Comparison of ENCODE assay signal across 19 cellular contexts in genomic region chr11:36608491-36609199, GRCh38. TPM values are rescaled to one million over a fixed set of nuclear protein-coding genes. Genes with fewer than 3 reads are reported as not detected.
A peak's percentile ranks its signal among the peaks of the same experiment; 100 is the strongest.
DNase-seq lines count a peak whose midpoint lies in the region; ATAC-seq, FAIRE-seq and TF ChIP-seq lines count a peak whose summit lies in the region.
"Had no signal": no experiment of that assay in that cellular context is flagged by ENCODE, and none has a peak within 500 bp of the region (broad histone marks: within the 10 kb centered on the region; RNA-seq: fewer than 3 reads in every experiment).

No MANE protein-coding gene starts in this region.

- peaks cover 0 to 16% (median 5%) of the 10 kb centered on the region in 11 experiments; a peak in 8 of 22 replicates for H3K9me3 ChIP-seq in BLaER1 treated with 17β-estradiol and CSF1 and Interleukin-3, amounts not matched to agents 10 nM and 100 nM (replicated peaks in 1 of 11)
- H3K9me3 ChIP-seq: A549 had no signal

- no peak for TF ChIP-seq CTCF in Calu3 (IDR thresholded peaks at IDR 0.05; ENCODE audit: unreplicated experiment)
- no peak for TF ChIP-seq CTCF in progenitor cell of endocrine pancreas (IDR thresholded peaks at IDR 0.05; ENCODE audit: unreplicated experiment)

- no peak overlapping the region for H3K27ac Mint-ChIP-seq in stimulated activated effector memory CD8-positive, alpha-beta T cell treated with anti-CD3 and anti-CD28 coated beads, Interleukin-12 subunit alpha, Interleukin-12 subunit beta, amount 100 ng/mL, for 72 hours
- H3K27ac Mint-ChIP-seq in Calu3 (ENCODE audit: unreplicated experiment) (no peak overlapping the region), progenitor cell of endocrine pancreas (no peak overlapping the region)
- H3K27ac Mint-ChIP-seq: CD8-positive, alpha-beta T cell; GM23338 had no signal

- H3K4me1 Mint-ChIP-seq in stimulated activated effector memory CD8-positive, alpha-beta T cell treated with anti-CD3 and anti-CD28 coated beads, Interleukin-12 subunit alpha, Interleukin-12 subunit beta, amount 100 ng/mL, for 72 hours, result no peaks in the 10 kb centered on the region
- no peaks in the 10 kb centered on the region for H3K4me1 Mint-ChIP-seq in Calu3 (ENCODE audit: low read depth, unreplicated experiment)
- H3K4me1 Mint-ChIP-seq in progenitor cell of endocrine pancreas (ENCODE audit: low read depth), result peaks cover 17% of the 10 kb centered on the region
- H3K4me1 Mint-ChIP-seq: GM23338 had no signal

- TF ChIP-seq POLR2A in GM12892 (IDR thresholded peaks at IDR 0.05; ENCODE audit: low read depth, low read length), result no peak
- TF ChIP-seq POLR2A in erythroblast (IDR thresholded peaks at IDR 0.05; ENCODE audit: low read length), result no peak

- no peaks in the 10 kb centered on the region for H3K9me3 Mint-ChIP-seq in stimulated activated effector memory CD8-positive, alpha-beta T cell treated with anti-CD3 and anti-CD28 coated beads, Interleukin-12 subunit alpha, Interleukin-12 subunit beta, amount 100 ng/mL, for 72 hours
- H3K9me3 Mint-ChIP-seq in Calu3 (ENCODE audit: low read depth, unreplicated experiment) (no peaks in the 10 kb centered on the region), progenitor cell of endocrine pancreas (ENCODE audit: low read depth) (no peaks in the 10 kb centered on the region)
- H3K9me3 Mint-ChIP-seq: CD8-positive, alpha-beta T cell; GM23338 had no signal

- no peaks in the 10 kb centered on the region for H3K36me3 ChIP-seq in BLaER1 treated with 17β-estradiol and CSF1 and Interleukin-3, amounts not matched to agents 10 nM and 100 nM

- H3K9ac ChIP-seq in BLaER1 treated with 17β-estradiol and CSF1 and Interleukin-3, amounts not matched to agents 10 nM and 100 nM, result no peak overlapping the region

- DNase-seq in GM12892 (ENCODE audit: insufficient read length) (no peak), erythroblast (lab: John Stamatoyannopoulos, UW) (peak; percentile 21 to 22), Calu3 (no peak), midbrain (lab: John Stamatoyannopoulos, UW) (no peak), progenitor cell of endocrine pancreas (ENCODE audit: low spot score, unreplicated experiment) (no peak)
- DNase-seq in stimulated activated effector memory CD8-positive, alpha-beta T cell treated with anti-CD3 and anti-CD28 coated beads, Interleukin-12 subunit alpha, Interleukin-12 subunit beta, amount 100 ng/mL, for 72 hours (ENCODE audit: low spot score in 2 of 2), result no peak
- DNase-seq: AML-193; CD8-positive, alpha-beta T cell; GDM1; HCEC 1CT; IMR-90 had no signal

- peaks cover 0 to 46% (median 0%) of the 10 kb centered on the region in 11 experiments; a peak in 6 of 22 replicates for H3K27me3 ChIP-seq in BLaER1 treated with 17β-estradiol and CSF1 and Interleukin-3, amounts not matched to agents 10 nM and 100 nM

- ATAC-seq in stimulated activated effector memory CD8-positive, alpha-beta T cell treated with anti-CD3 and anti-CD28 coated beads, Interleukin-12 subunit alpha, Interleukin-12 subunit beta, amount 100 ng/mL, for 72 hours, result peak; percentile 44
- ATAC-seq: A549; CD8-positive, alpha-beta T cell; GM23338; K562 had no signal

- H3K4me3 Mint-ChIP-seq in stimulated activated effector memory CD8-positive, alpha-beta T cell treated with anti-CD3 and anti-CD28 coated beads, Interleukin-12 subunit alpha, Interleukin-12 subunit beta, amount 100 ng/mL, for 72 hours, result no peak overlapping the region
- H3K4me3 Mint-ChIP-seq in Calu3 (ENCODE audit: low read depth, unreplicated experiment), result no peak overlapping the region
- H3K4me3 Mint-ChIP-seq in progenitor cell of endocrine pancreas (ENCODE audit: low read depth), result no peak overlapping the region
- H3K4me3 Mint-ChIP-seq: CD8-positive, alpha-beta T cell; GM23338 had no signal

- no peaks in the 10 kb centered on the region for H3K36me3 Mint-ChIP-seq in stimulated activated effector memory CD8-positive, alpha-beta T cell treated with anti-CD3 and anti-CD28 coated beads, Interleukin-12 subunit alpha, Interleukin-12 subunit beta, amount 100 ng/mL, for 72 hours
- no peaks in the 10 kb centered on the region for H3K36me3 Mint-ChIP-seq in Calu3 (ENCODE audit: insufficient read depth, unreplicated experiment)
- H3K36me3 Mint-ChIP-seq in progenitor cell of endocrine pancreas (ENCODE audit: insufficient read depth), result peaks cover 7% of the 10 kb centered on the region
- H3K36me3 Mint-ChIP-seq: CD8-positive, alpha-beta T cell had no signal

- H3K4me1 ChIP-seq in BLaER1 treated with 17β-estradiol and CSF1 and Interleukin-3, amounts not matched to agents 10 nM and 100 nM, result peaks cover 12 to 71% (median 39%) of the 10 kb centered on the region in 10 experiments
- H3K4me1 ChIP-seq: A549 had no signal

- CTCF ChIA-PET in Calu3 (lab: Charles Lee), result interaction anchor here (0.7 kb wide), 1 partner anchor 138 kb away, joined by 3 read pairs; no protein-coding TSS in a partner anchor

- intact Hi-C loops in Calu3 (cut with micrococcal nuclease; ENCODE audit: unreplicated experiment), result no loop called here

- H3K27ac ChIP-seq in BLaER1 treated with 17β-estradiol and CSF1 and Interleukin-3, amounts not matched to agents 10 nM and 100 nM, result no peak overlapping the region
- H3K27ac ChIP-seq: A549 had no signal

- no TSS peak for BruUV-seq in Calu3 (replicated peaks; lab: Mats Ljungman, UMichigan)

- peak; percentile 79 for FAIRE-seq in GM12892 (lab: Jason Lieb, UNC)
- FAIRE-seq: A549, H54, K562 had no signal

- H3K27me3 Mint-ChIP-seq in Calu3 (ENCODE audit: unreplicated experiment) (no peaks in the 10 kb centered on the region), progenitor cell of endocrine pancreas (no peaks in the 10 kb centered on the region)

- no peaks in the 10 kb centered on the region; a peak in 1 of 22 replicates for H4K20me1 ChIP-seq in BLaER1 treated with 17β-estradiol and CSF1 and Interleukin-3, amounts not matched to agents 10 nM and 100 nM

- H3K4me2 ChIP-seq in BLaER1 treated with 17β-estradiol and CSF1 and Interleukin-3, amounts not matched to agents 10 nM and 100 nM, result peak overlapping the region in 6 of 11 experiments; percentile 6 to 22 (median 16); a peak in 7 of 22 replicates
- H3K4me2 ChIP-seq: A549, GM23338 had no signal

- no peak overlapping the region for H3K4me3 ChIP-seq in BLaER1 treated with 17β-estradiol and CSF1 and Interleukin-3, amounts not matched to agents 10 nM and 100 nM
- H3K4me3 ChIP-seq: A549, GM23338, K562 had no signal

RNA-seq across cellular contexts. Expression of gene RAG2, which starts 10.6 kb away (rescaled TPM):
- polyA plus RNA-seq in GM12892 (2012; ENCODE audit: missing spikeins), result not detected
- total RNA-seq in Calu3 (2022), result not detected in 2 replicates
- not detected in 2 replicates for total RNA-seq in progenitor cell of endocrine pancreas
- total RNA-seq: CD8-positive, alpha-beta T cell; Daoy; GM23338; HT1080; IMR-90 had no signal
- polyA plus RNA-seq: A549, BJ, GM23338, IMR-90 had no signal

RNA-seq across cellular contexts. Expression of gene IFTAP, which starts 14.3 kb away (rescaled TPM):
- 8.4 TPM for polyA plus RNA-seq in GM12892 (2012; ENCODE audit: missing spikeins)
- total RNA-seq in Calu3 (2022) (15.5 and 17.1 TPM in 2 replicates), progenitor cell of endocrine pancreas (26.2 and 29.5 TPM in 2 replicates)

RNA-seq across cellular contexts. Expression of gene RAG1, which starts 40.8 kb away (rescaled TPM):
- polyA plus RNA-seq in GM12892 (2012; ENCODE audit: missing spikeins), result 0.06 TPM
- total RNA-seq in Calu3 (2022), result 0.56 and 0.90 TPM in 2 replicates
- 0.65 and 1.00 TPM in 2 replicates for total RNA-seq in progenitor cell of endocrine pancreas

Comparison
In these comparisons a context has a peak if more than half of its experiments do, and no peak if none do; other contexts are left out.
1. DNase-seq: peak in erythroblast (2 of 2); none in GM12892 (single experiment), stimulated activated effector memory CD8-positive, alpha-beta T cell treated with anti-CD3 and anti-CD28 coated beads, Interleukin-12 subunit alpha, Interleukin-12 subunit beta, amount 100 ng/mL, for 72 hours (0 of 2), Calu3 (single experiment), midbrain (single experiment) and progenitor cell of endocrine pancreas (single experiment).